In genomic region chr3:16297991-16298885, GRCh38 we compare ENCODE assay signal across 19 cellular contexts. TPM values are rescaled to one million over a fixed set of nuclear protein-coding genes. Genes with fewer than 3 reads are reported as not detected.
A peak's percentile ranks its signal among the peaks of the same experiment; 100 is the strongest.
DNase-seq lines count a peak whose midpoint lies in the region; ATAC-seq and TF ChIP-seq lines count a peak whose summit lies in the region.
"Had no signal": no experiment of that assay in that cellular context is flagged by ENCODE, and none has a peak within 500 bp of the region (broad histone marks: within the 10 kb centered on the region; RNA-seq: fewer than 3 reads in every experiment).

No MANE protein-coding gene starts in this region.

- peaks cover 12% of the 10 kb centered on the region for H3K9me3 Mint-ChIP-seq in T-helper 1 cell treated with Interleukin-12 subunit alpha and Interleukin-12 subunit beta and Interleukin-4 antibody, amounts not matched to agents 30 μg/mL and 1 μg/mL, for 36 hours
- no peaks in the 10 kb centered on the region for H3K9me3 Mint-ChIP-seq in natural killer cell treated with Interleukin-12 subunit alpha and Interleukin-12 subunit beta and Interleukin-15 and Interleukin-18, amount 100 ng/mL, for 72 hours
- H3K9me3 Mint-ChIP-seq: type B pancreatic cell had no signal

- ATAC-seq in natural killer cell treated with Interleukin-12 subunit alpha and Interleukin-12 subunit beta and Interleukin-15 and Interleukin-18, amount 100 ng/mL, for 72 hours: no peak
- ATAC-seq in HG02588 (IDR thresholded peaks at IDR 0.05; ENCODE audit: unreplicated experiment): no peak
- ATAC-seq: PC-3 had no signal

- in situ Hi-C loops in GM23248 (cut with MboI): loop anchor here (10.0 to 25.0 kb wide), 3 partner anchors 257 to 914 kb away; no protein-coding TSS in a partner anchor

- peaks cover 79% of the 10 kb centered on the region for H3K36me3 Mint-ChIP-seq in T-helper 1 cell treated with Interleukin-12 subunit alpha and Interleukin-12 subunit beta and Interleukin-4 antibody, amounts not matched to agents 30 μg/mL and 1 μg/mL, for 36 hours (ENCODE audit: low read depth)
- peaks cover 43% of the 10 kb centered on the region for H3K36me3 Mint-ChIP-seq in natural killer cell treated with Interleukin-12 subunit alpha and Interleukin-12 subunit beta and Interleukin-15 and Interleukin-18, amount 100 ng/mL, for 72 hours

- H3K36me3 ChIP-seq in GM23248 (ENCODE audit: low read depth) (0 out of 2 replicates have a peak, but pooled peaks cover 12% of the 10 kb centered on the region), colonic mucosa (no peaks in the 10 kb centered on the region)
- H3K36me3 ChIP-seq: cardiac muscle cell had no signal

- H4K20me1 ChIP-seq in GM23248 (ENCODE audit: insufficient read depth): no peaks in the 10 kb centered on the region

- no peak for DNase-seq in T-helper 1 cell
- no peak for DNase-seq in GM23248
- peak; percentile 17 for DNase-seq in cerebellar cortex (ENCODE audit: low spot score)
- no peak for DNase-seq in natural killer cell treated with Interleukin-12 subunit alpha and Interleukin-12 subunit beta and Interleukin-15 and Interleukin-18, amount 100 ng/mL, for 72 hours (ENCODE audit: low spot score)
- no peak for DNase-seq in colonic mucosa
- no peak for DNase-seq in islet precursor cell
- DNase-seq: 8988T; activated CD4-positive, CD25-positive, alpha-beta regulatory T cell; activated effector memory CD4-positive, alpha-beta T cell treated with anti-CD3 and anti-CD28 coated beads, Interleukin-2, amount 50 U/mL, for 16 hours; GDM1; Karpas-422; NCI-H1930; NCI-H526 treated with DMSO at 0.1 percent for 48 hours; PC-3 had no signal

- H3K27me3 Mint-ChIP-seq in T-helper 1 cell treated with Interleukin-12 subunit alpha and Interleukin-12 subunit beta and Interleukin-4 antibody, amounts not matched to agents 30 μg/mL and 1 μg/mL, for 36 hours (ENCODE audit: low read depth): no peaks in the 10 kb centered on the region
- no peaks in the 10 kb centered on the region for H3K27me3 Mint-ChIP-seq in natural killer cell treated with Interleukin-12 subunit alpha and Interleukin-12 subunit beta and Interleukin-15 and Interleukin-18, amount 100 ng/mL, for 72 hours
- H3K27me3 Mint-ChIP-seq: type B pancreatic cell had no signal

- TF ChIP-seq CTCF in colonic mucosa (IDR thresholded peaks at IDR 0.05): no peak

- intact Hi-C loops in colonic mucosa (cut with DNase I): no loop called here

- 0 out of 2 replicates have a peak, but pooled peaks cover 6% of the 10 kb centered on the region for H3K4me1 ChIP-seq in GM23248 (ENCODE audit: insufficient read depth)
- H3K4me1 ChIP-seq in colonic mucosa: no peaks in the 10 kb centered on the region

- no peak overlapping the region for H3K27ac ChIP-seq in GM23248
- H3K27ac ChIP-seq in colonic mucosa: no peak overlapping the region
- H3K27ac ChIP-seq: cardiac muscle cell had no signal

- H3K4me3 Mint-ChIP-seq in T-helper 1 cell treated with Interleukin-12 subunit alpha and Interleukin-12 subunit beta and Interleukin-4 antibody, amounts not matched to agents 30 μg/mL and 1 μg/mL, for 36 hours: peak overlapping the region; percentile 66
- no peak overlapping the region for H3K4me3 Mint-ChIP-seq in natural killer cell treated with Interleukin-12 subunit alpha and Interleukin-12 subunit beta and Interleukin-15 and Interleukin-18, amount 100 ng/mL, for 72 hours
- H3K4me3 Mint-ChIP-seq: CD14-positive monocyte, type B pancreatic cell had no signal

- 0 out of 2 replicates have a peak, but pooled peaks cover 3% of the 10 kb centered on the region for H3K79me2 ChIP-seq in GM23248 (ENCODE audit: insufficient read depth)

- no peaks in the 10 kb centered on the region for H3K27me3 ChIP-seq in GM23248 (replicated peaks; ENCODE audit: insufficient read depth)
- no peaks in the 10 kb centered on the region for H3K27me3 ChIP-seq in colonic mucosa
- H3K27me3 ChIP-seq: cardiac muscle cell had no signal

- H3K9me2 ChIP-seq in GM23248 (ENCODE audit: insufficient read depth): no peaks in the 10 kb centered on the region

- H3K9ac ChIP-seq in GM23248: no peak overlapping the region
- no peak overlapping the region for H3K9ac ChIP-seq in colonic mucosa (ENCODE audit: low read depth in 2 of 2, low read length in 2 of 2)

- no peaks in the 10 kb centered on the region for H3K9me3 ChIP-seq in GM23248 (ENCODE audit: low read depth)
- H3K9me3 ChIP-seq in colonic mucosa: no peaks in the 10 kb centered on the region

- peak overlapping the region; percentile 82 for H3K27ac Mint-ChIP-seq in T-helper 1 cell treated with Interleukin-12 subunit alpha and Interleukin-12 subunit beta and Interleukin-4 antibody, amounts not matched to agents 30 μg/mL and 1 μg/mL, for 36 hours
- H3K27ac Mint-ChIP-seq in natural killer cell treated with Interleukin-12 subunit alpha and Interleukin-12 subunit beta and Interleukin-15 and Interleukin-18, amount 100 ng/mL, for 72 hours: peak overlapping the region; percentile 83 to 87
- H3K27ac Mint-ChIP-seq: type B pancreatic cell had no signal

- H3F3A ChIP-seq in GM23248 (ENCODE audit: insufficient read depth): no peaks in the 10 kb centered on the region

- no peak overlapping the region for H3K4me2 ChIP-seq in GM23248 (ENCODE audit: unreplicated experiment)

- 62 to 63% methylated on average over 9 of the region's 9 CpGs for WGBS in GM23248 (ENCODE audit: low coverage in 1 of 2, low lambda C conversion rate in 2 of 2, missing lambda C conversion rate in 2 of 2), 2 experiments

- H3K4me3 ChIP-seq in GM23248 (no peak overlapping the region), colonic mucosa (no peak overlapping the region)
- H3K4me3 ChIP-seq: cardiac muscle cell had no signal

- 0 out of 2 replicates have a peak overlapping the region, but pooled peaks have one; percentile 0 for H2AFZ ChIP-seq in GM23248

- peaks cover 84% of the 10 kb centered on the region for H3K4me1 Mint-ChIP-seq in T-helper 1 cell treated with Interleukin-12 subunit alpha and Interleukin-12 subunit beta and Interleukin-4 antibody, amounts not matched to agents 30 μg/mL and 1 μg/mL, for 36 hours (ENCODE audit: low read depth)
- H3K4me1 Mint-ChIP-seq in natural killer cell treated with Interleukin-12 subunit alpha and Interleukin-12 subunit beta and Interleukin-15 and Interleukin-18, amount 100 ng/mL, for 72 hours (ENCODE audit: low read depth in 2 of 2): peaks cover 51 to 62% of the 10 kb centered on the region in 2 donors

RNA-seq across cellular contexts. Expression of gene OXNAD1, which starts 33.2 kb away (rescaled TPM):
- 3.4 and 10.8 TPM in 2 replicates for total RNA-seq in GM23248 (2014; rRNA removed; shearing (Covaris generic))
- 9.8 and 10.2 TPM in 2 replicates for polyA plus RNA-seq in GM23248 (2016; fragmentation: Nextera tagmentation; extraction: Ambion mirVana)
- total RNA-seq in natural killer cell treated with Interleukin-12 subunit alpha and Interleukin-12 subunit beta and Interleukin-15 and Interleukin-18, amount 100 ng/mL, for 72 hours: 10 to 100 TPM; 16.0 to 31.4 TPM
- total RNA-seq in colonic mucosa: 10 to 100 TPM; 23.4 to 26.2 TPM

RNA-seq across cellular contexts. Expression of gene DPH3, which starts 33.5 kb away (rescaled TPM):
- total RNA-seq in GM23248 (2014; rRNA removed; shearing (Covaris generic)): 27.1 and 27.3 TPM in 2 replicates
- polyA plus RNA-seq in GM23248 (2016; fragmentation: Nextera tagmentation; extraction: Ambion mirVana): 46.1 and 51.3 TPM in 2 replicates
- 10 to 100 TPM; 24.4 to 25.7 TPM for total RNA-seq in natural killer cell treated with Interleukin-12 subunit alpha and Interleukin-12 subunit beta and Interleukin-15 and Interleukin-18, amount 100 ng/mL, for 72 hours
- total RNA-seq in colonic mucosa: 10 to 100 TPM; 15.4 to 23.4 TPM
